In genomic region chrX:9464435-9465371, GRCh38 we compare ENCODE assay signal across 8 cellular contexts. TPM values are rescaled to one million over a fixed set of nuclear protein-coding genes. Genes with fewer than 3 reads are reported as not detected.
DNase-seq lines count a peak whose midpoint lies in the region; ATAC-seq, FAIRE-seq and TF ChIP-seq lines count a peak whose summit lies in the region.

Gene TBL1X, plus strand, starts transcription at chrX:9465058. Its CDS starts 188,529 bp downstream, at chrX:9653587.

- DNase-seq in AG08395 (ENCODE audit: low spot score), result peak; percentile 17
- DNase-seq in astrocyte (ENCODE audit: low read depth), result no peak
- peak; percentile 28 for DNase-seq in hepatic stellate cell (ENCODE audit: low spot score)
- DNase-seq in retinal pigment epithelial cell (ENCODE audit: low read depth), result no peak

- H4K20me1 ChIP-seq in astrocyte (ENCODE audit: insufficient read depth, low read length), result peaks cover 19% of the 10 kb centered on the region

- peak within 1 kb of the TSS; percentile 85 for H3K27ac Mint-ChIP-seq in T-helper 1 cell treated with Interleukin-12 subunit alpha and Interleukin-12 subunit beta and Interleukin-4 antibody, amounts not matched to agents 30 μg/mL and 1 μg/mL, for 36 hours
- peak within 1 kb of the TSS; percentile 91 for H3K27ac Mint-ChIP-seq in astrocyte (ENCODE audit: unreplicated experiment)

- H3K4me1 ChIP-seq in HUES48 (ENCODE audit: control insufficient read depth, insufficient read depth, low read length) (peaks cover 44% of the 10 kb centered on the region), astrocyte (ENCODE audit: insufficient read depth, low read length) (peaks cover 19% of the 10 kb centered on the region)

- TF ChIP-seq CTCF in astrocyte (IDR thresholded peaks at IDR 0.05; ENCODE audit: insufficient read depth, low read depth, low read length) (no peak), retinal pigment epithelial cell (conservative IDR thresholded peaks at IDR 0.05; ENCODE audit: low read depth, low read length) (no peak)

- H3K36me3 Mint-ChIP-seq in T-helper 1 cell treated with Interleukin-12 subunit alpha and Interleukin-12 subunit beta and Interleukin-4 antibody, amounts not matched to agents 30 μg/mL and 1 μg/mL, for 36 hours (ENCODE audit: low read depth), result peaks cover 6% of the 10 kb centered on the region
- H3K36me3 Mint-ChIP-seq in astrocyte (ENCODE audit: low read depth, unreplicated experiment), result no peaks in the 10 kb centered on the region

- peaks cover 5% of the 10 kb centered on the region for H3K27me3 Mint-ChIP-seq in T-helper 1 cell treated with Interleukin-12 subunit alpha and Interleukin-12 subunit beta and Interleukin-4 antibody, amounts not matched to agents 30 μg/mL and 1 μg/mL, for 36 hours (ENCODE audit: low read depth)
- H3K27me3 Mint-ChIP-seq in astrocyte (ENCODE audit: low read depth, unreplicated experiment), result no peaks in the 10 kb centered on the region

- H3K9me3 Mint-ChIP-seq in T-helper 1 cell treated with Interleukin-12 subunit alpha and Interleukin-12 subunit beta and Interleukin-4 antibody, amounts not matched to agents 30 μg/mL and 1 μg/mL, for 36 hours, result no peaks in the 10 kb centered on the region
- H3K9me3 Mint-ChIP-seq in astrocyte (ENCODE audit: unreplicated experiment), result no peaks in the 10 kb centered on the region

- peaks cover 4% of the 10 kb centered on the region; the same call in 1 of the 2 replicates for H3K36me3 ChIP-seq in HUES48 (ENCODE audit: control insufficient read depth, insufficient read depth, low read length)
- no peaks in the 10 kb centered on the region for H3K36me3 ChIP-seq in astrocyte (ENCODE audit: insufficient read depth, low read length)

- H3K4me3 Mint-ChIP-seq in T-helper 1 cell treated with Interleukin-12 subunit alpha and Interleukin-12 subunit beta and Interleukin-4 antibody, amounts not matched to agents 30 μg/mL and 1 μg/mL, for 36 hours, result peak within 1 kb of the TSS; percentile 73
- H3K4me3 Mint-ChIP-seq in astrocyte (ENCODE audit: unreplicated experiment), result peak within 1 kb of the TSS; percentile 76

- H3K27me3 ChIP-seq in HUES48 (ENCODE audit: control insufficient read depth, insufficient read depth, low read length) (peaks cover 15% of the 10 kb centered on the region), astrocyte (ENCODE audit: insufficient read depth, low read length) (no peaks in the 10 kb centered on the region)

- peaks cover 29% of the 10 kb centered on the region for H3K79me2 ChIP-seq in astrocyte (ENCODE audit: insufficient read depth, low read length)

- H3K9me3 ChIP-seq in HUES48 (ENCODE audit: control insufficient read depth, insufficient read depth, low read length), result no peaks in the 10 kb centered on the region
- H3K9me3 ChIP-seq in astrocyte (ENCODE audit: insufficient read depth, low read depth, low read length), result no peaks in the 10 kb centered on the region

- H3K9ac ChIP-seq in HUES48 (ENCODE audit: low read depth, low read length) (peak within 1 kb of the TSS; percentile 58; the same call in 1 of the 2 replicates), astrocyte (ENCODE audit: low read length) (peak within 1 kb of the TSS; percentile 73)

- ATAC-seq in GM19043 (IDR thresholded peaks at IDR 0.05; ENCODE audit: low read depth, unreplicated experiment), result peak; percentile 29
- ATAC-seq in GM21576 (IDR thresholded peaks at IDR 0.05; ENCODE audit: unreplicated experiment), result no peak

- peaks cover 29% of the 10 kb centered on the region for H3K4me1 Mint-ChIP-seq in T-helper 1 cell treated with Interleukin-12 subunit alpha and Interleukin-12 subunit beta and Interleukin-4 antibody, amounts not matched to agents 30 μg/mL and 1 μg/mL, for 36 hours (ENCODE audit: low read depth)
- peaks cover 9% of the 10 kb centered on the region for H3K4me1 Mint-ChIP-seq in astrocyte (ENCODE audit: low read depth, unreplicated experiment)

- FAIRE-seq in astrocyte (lab: Jason Lieb, UNC), result no peak

- H2AFZ ChIP-seq in astrocyte (ENCODE audit: low read depth, low read length), result peak within 1 kb of the TSS; percentile 34

- peak within 1 kb of the TSS; percentile 83 for H3K4me2 ChIP-seq in astrocyte (ENCODE audit: low read length)

- H3K27ac ChIP-seq in HUES48 (ENCODE audit: low read depth, low read length) (peak within 1 kb of the TSS; percentile 32), astrocyte (ENCODE audit: low read depth, low read length) (peak within 1 kb of the TSS; percentile 42)

- H3K4me3 ChIP-seq in HUES48 (ENCODE audit: low read depth, low read length) (peak within 1 kb of the TSS; percentile 74), astrocyte (ENCODE audit: insufficient read depth, low read depth, low read length) (peak within 1 kb of the TSS; percentile 58), retinal pigment epithelial cell (ENCODE audit: low read length) (peak within 1 kb of the TSS; percentile 59)

RNA-seq across cellular contexts. Expression of gene TBL1X, which starts in this region (rescaled TPM):
- total RNA-seq in astrocyte, result 22.3 and 26.4 TPM in 2 replicates

Comparison
In these comparisons a context has a peak if more than half of its experiments do, and no peak if none do; other contexts are left out.
1. DNase-seq: peak in AG08395 (single experiment) and hepatic stellate cell (single experiment); none in astrocyte (single experiment) and retinal pigment epithelial cell (single experiment).
2. Peak in every context shown above with its lines, with median percentiles within 50 percentile points of each other: H3K4me3 ChIP-seq.